In genomic region chr3:172973799-172974198, GRCh38 we compare ENCODE assay signal across 24 cellular contexts.
"Had no signal": no experiment of that assay in that cellular context is flagged by ENCODE, and none has a peak within 500 bp of the region (broad histone marks: within the 10 kb centered on the region; RNA-seq: fewer than 3 reads in every experiment).

No MANE protein-coding gene starts in this region.

- H3K36me3 ChIP-seq: ovary, right lobe of liver, transverse colon had no signal

- H3K27me3 ChIP-seq: ovary, right lobe of liver, testis, transverse colon had no signal

- H3K4me1 ChIP-seq: right lobe of liver, testis, transverse colon had no signal

- H3K9me3 ChIP-seq: ovary, right lobe of liver, testis, transverse colon had no signal

- H3K27ac ChIP-seq: ovary, right lobe of liver, skin epidermis, testis, transverse colon had no signal

- DNase-seq: activated CD4-positive, alpha-beta memory T cell treated with anti-CD3 and anti-CD28 coated beads, Interleukin-2, amount 10 ng/mL, durations not matched to agents 7 days and 5 days; activated CD4-positive, alpha-beta T cell treated with anti-CD3 and anti-CD28 coated beads for 1 hour; activated CD4-positive, alpha-beta T cell treated with anti-CD3 and anti-CD28 coated beads, Interleukin-2, amount 10 ng/mL, durations not matched to agents 7 days and 5 days; activated naive CD8-positive, alpha-beta T cell treated with anti-CD3 and anti-CD28 coated beads, Interleukin-2, amount 50 U/mL, for 24 hours; activated T-cell treated with anti-CD3 and anti-CD28 coated beads, Interleukin-2, amount 50 U/mL, for 48 hours; amygdala; caudate nucleus; foreskin fibroblast; head of caudate nucleus; hippocampal formation; immature natural killer cell; kidney; left colon; mammary epithelial cell; naive B cell; nephron progenitor cell; ovary; right lobe of liver; stimulated activated CD4-positive, alpha-beta T cell treated with anti-CD3 and anti-CD28 coated beads, Interleukin-12 subunit alpha, Interleukin-12 subunit beta, amount 100 ng/mL, for 4 hours; stimulated activated CD4-positive, alpha-beta T cell treated with anti-CD3 and anti-CD28 coated beads, Interleukin-4, amount 100 ng/mL, for 1 hour; stimulated activated naive CD8-positive, alpha-beta T cell treated with anti-CD3 and anti-CD28 coated beads, Interleukin-15, Interleukin-2, amounts not matched to agents 100 U/mL and 50 U/mL, for 24 hours; testis; transverse colon had no signal

- H3K4me3 ChIP-seq: ovary, right lobe of liver, skin epidermis, testis, transverse colon had no signal
